In the genomic region with DNA sequence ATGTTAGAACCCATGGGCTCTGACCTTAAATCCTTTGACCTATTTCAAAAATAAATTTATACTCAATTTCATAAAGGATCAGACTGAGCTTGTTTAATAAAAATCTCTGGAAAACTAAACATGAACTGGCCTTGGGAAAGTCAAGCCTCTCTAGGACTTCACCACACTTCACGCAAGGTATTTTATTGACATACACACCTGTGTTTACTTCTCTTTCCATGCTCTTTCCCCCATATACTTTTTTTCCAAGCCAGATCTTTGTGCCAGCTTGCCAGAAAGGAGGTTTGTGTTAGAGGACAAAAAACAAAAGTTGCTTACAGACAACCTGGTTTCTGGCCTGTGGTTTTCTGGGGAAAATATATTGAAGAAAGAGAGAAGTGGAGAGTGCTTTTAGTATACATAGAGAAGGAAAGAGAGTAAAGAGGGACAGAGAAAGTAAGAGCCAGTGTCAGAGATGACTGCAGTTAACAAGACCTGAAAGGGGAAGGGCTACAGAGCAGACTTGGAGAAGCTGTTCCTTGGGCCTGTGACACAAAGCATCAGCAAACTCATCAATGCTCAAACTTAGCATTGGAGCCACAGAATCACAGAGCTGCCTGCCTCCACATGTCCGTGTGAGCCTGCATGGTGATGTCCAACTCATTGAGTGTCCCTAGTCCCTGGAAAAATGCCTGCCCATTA, we compare ENCODE assay signal across 18 cellular contexts.
DNase-seq lines count a peak whose midpoint lies in the region; ATAC-seq and TF ChIP-seq lines count a peak whose summit lies in the region.
"Had no signal": no experiment of that assay in that cellular context is flagged by ENCODE, and none has a peak within 500 bp of the region (broad histone marks: within the 10 kb centered on the region; RNA-seq: fewer than 3 reads in every experiment).

No MANE protein-coding gene starts in this region.

- no peaks in the 10 kb centered on the region for H3K4me1 ChIP-seq in right lobe of liver
- H3K4me1 ChIP-seq in upper lobe of right lung: no peaks in the 10 kb centered on the region

- DNase-seq in DMS53 (lab: John Stamatoyannopoulos, UW) (peak; percentile 36), DMS53 treated with DMSO at 0.1 percent for 48 hours (lab: John Stamatoyannopoulos, UW; ENCODE audit: unreplicated experiment) (no peak), astrocyte of the hippocampus (ENCODE audit: low read depth, low spot score) (peak; percentile 10), right lobe of liver (no peak), upper lobe of right lung (no peak), foreskin fibroblast (no peak), mucosa of gallbladder (ENCODE audit: low spot score) (no peak), Right ventricle myocardium superior (no peak)
- DNase-seq: AML-193, DND-41, KG1, MV-4-11, NCI-H187 treated with DMSO at 0.1 percent for 48 hours, NCI-H524 had no signal

- intact Hi-C loops in right lobe of liver (cut with DNase I) (no loop called here), upper lobe of right lung (cut with DNase I) (no loop called here), Right ventricle myocardium superior (cut with DNase I) (no loop called here)

- peak in 3 of 4 donors; percentile 60 to 82 (median 70) for ATAC-seq in right lobe of liver
- ATAC-seq in upper lobe of right lung: peak; percentile 43
- ATAC-seq in Right ventricle myocardium superior (ENCODE audit: poor library complexity): no peak
- ATAC-seq: Panc1 had no signal

- H3K27me3 ChIP-seq in right lobe of liver (no peaks in the 10 kb centered on the region), upper lobe of right lung (no peaks in the 10 kb centered on the region)

- H3K36me3 ChIP-seq in right lobe of liver (no peaks in the 10 kb centered on the region), upper lobe of right lung (no peaks in the 10 kb centered on the region)

- 25% methylated on average over 2 of the region's 2 CpGs for WGBS in right lobe of liver (ENCODE audit: insufficient coverage, low coverage, low lambda C conversion rate, missing lambda C conversion rate)

- H3K4me3 ChIP-seq in right lobe of liver (no peak overlapping the region), upper lobe of right lung (no peak overlapping the region), foreskin fibroblast (ENCODE audit: low read depth in 1 of 2, low read length in 2 of 2) (no peak overlapping the region)
- H3K4me3 ChIP-seq: GM23248 had no signal

- TF ChIP-seq POLR2A in right lobe of liver (IDR thresholded peaks at IDR 0.05): no peak

- H3K27ac ChIP-seq in right lobe of liver (peak overlapping the region in 1 of 3 donors; percentile 9), upper lobe of right lung (no peak overlapping the region)
- H3K27ac ChIP-seq: 22Rv1, C4-2B, GM23248 had no signal

- H3K9me3 ChIP-seq in right lobe of liver (no peaks in the 10 kb centered on the region), upper lobe of right lung (no peaks in the 10 kb centered on the region)

- TF ChIP-seq CTCF in right lobe of liver (IDR thresholded peaks at IDR 0.05) (no peak), upper lobe of right lung (IDR thresholded peaks at IDR 0.05) (no peak), foreskin fibroblast (IDR thresholded peaks at IDR 0.05; ENCODE audit: low read depth, low read length) (no peak)

Comparison
In these comparisons a context has a peak if more than half of its experiments do, and no peak if none do; other contexts are left out.
1. DNase-seq: peak in DMS53 (single experiment) and astrocyte of the hippocampus (single experiment); none in DMS53 treated with DMSO at 0.1 percent for 48 hours (single experiment), right lobe of liver (0 of 3), upper lobe of right lung (single experiment), foreskin fibroblast (0 of 2), mucosa of gallbladder (single experiment) and Right ventricle myocardium superior (single experiment).